ENCODE assay signal across 1 cellular context in the genomic region with DNA sequence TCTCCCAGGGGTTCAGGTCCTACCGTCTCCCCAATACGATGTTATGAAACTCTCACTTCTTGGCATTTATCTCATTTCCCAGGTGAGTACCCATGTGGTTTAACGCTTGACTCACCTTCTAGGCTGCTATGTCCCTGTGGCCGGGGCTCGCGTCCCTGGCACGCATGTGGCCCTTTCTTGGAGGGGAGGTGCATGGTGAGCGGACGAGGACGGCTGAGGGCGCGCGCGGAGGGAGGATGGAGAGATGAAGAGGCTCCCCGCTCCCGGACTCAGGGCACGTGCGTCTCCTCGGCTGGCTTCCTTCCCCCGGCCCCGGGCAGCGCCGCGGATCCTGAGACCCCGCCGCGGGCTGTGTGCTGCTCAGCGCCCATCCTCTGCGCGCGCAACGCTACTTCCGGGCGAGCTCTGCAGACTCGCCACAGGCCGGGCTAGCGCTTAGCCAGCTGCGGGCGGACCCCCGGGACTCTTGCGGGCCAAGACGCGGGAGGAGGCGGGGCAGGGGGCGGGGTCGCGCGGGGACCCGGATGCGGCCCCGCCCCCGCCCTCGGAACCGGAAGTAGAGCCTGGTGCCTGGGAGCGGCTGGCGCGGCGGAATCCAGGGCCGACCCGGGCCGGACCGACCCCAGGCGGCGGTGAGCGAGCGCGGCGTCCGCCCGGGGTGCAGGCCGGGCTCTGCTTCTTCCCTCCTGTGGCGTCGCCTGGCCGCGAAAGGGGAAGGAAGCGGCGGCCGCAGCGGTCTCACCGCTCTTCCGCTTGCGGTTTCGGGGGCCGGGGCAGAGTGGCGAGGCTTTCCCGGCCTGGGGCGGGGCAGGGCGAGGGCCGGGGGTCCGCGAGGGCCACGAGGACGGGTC.
TF ChIP-seq lines count a peak whose summit lies in the region.

A gene (plus strand): TSS at position 547 of the 851 bp plus-strand sequence. CDS start 8,769 bp downstream, outside the sequence.

TF ChIP-seq in GM12878, 131 proteins besides CTCF, POLR2A, EP300 and RAD21 (continued from another document and continues in another):
- TF ChIP-seq, protein P1, sequence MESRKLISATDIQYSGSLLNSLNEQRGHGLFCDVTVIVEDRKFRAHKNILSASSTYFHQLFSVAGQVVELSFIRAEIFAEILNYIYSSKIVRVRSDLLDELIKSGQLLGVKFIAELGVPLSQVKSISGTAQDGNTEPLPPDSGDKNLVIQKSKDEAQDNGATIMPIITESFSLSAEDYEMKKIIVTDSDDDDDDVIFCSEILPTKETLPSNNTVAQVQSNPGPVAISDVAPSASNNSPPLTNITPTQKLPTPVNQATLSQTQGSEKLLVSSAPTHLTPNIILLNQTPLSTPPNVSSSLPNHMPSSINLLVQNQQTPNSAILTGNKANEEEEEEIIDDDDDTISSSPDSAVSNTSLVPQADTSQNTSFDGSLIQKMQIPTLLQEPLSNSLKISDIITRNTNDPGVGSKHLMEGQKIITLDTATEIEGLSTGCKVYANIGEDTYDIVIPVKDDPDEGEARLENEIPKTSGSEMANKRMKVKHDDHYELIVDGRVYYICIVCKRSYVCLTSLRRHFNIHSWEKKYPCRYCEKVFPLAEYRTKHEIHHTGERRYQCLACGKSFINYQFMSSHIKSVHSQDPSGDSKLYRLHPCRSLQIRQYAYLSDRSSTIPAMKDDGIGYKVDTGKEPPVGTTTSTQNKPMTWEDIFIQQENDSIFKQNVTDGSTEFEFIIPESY (IDR thresholded peaks at IDR 0.05), result no peak
- TF ChIP-seq, protein P2, sequence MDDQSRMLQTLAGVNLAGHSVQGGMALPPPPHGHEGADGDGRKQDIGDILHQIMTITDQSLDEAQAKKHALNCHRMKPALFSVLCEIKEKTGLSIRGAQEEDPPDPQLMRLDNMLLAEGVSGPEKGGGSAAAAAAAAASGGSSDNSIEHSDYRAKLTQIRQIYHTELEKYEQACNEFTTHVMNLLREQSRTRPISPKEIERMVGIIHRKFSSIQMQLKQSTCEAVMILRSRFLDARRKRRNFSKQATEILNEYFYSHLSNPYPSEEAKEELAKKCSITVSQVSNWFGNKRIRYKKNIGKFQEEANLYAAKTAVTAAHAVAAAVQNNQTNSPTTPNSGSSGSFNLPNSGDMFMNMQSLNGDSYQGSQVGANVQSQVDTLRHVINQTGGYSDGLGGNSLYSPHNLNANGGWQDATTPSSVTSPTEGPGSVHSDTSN (IDR thresholded peaks at IDR 0.05; ENCODE audit: insufficient replicate concordance, low read depth, low read length), result no peak
- TF ChIP-seq IKZF1 (conservative IDR thresholded peaks at IDR 0.05) (peak; percentile 97), TCF7 (IDR thresholded peaks at IDR 0.05; ENCODE audit: borderline replicate concordance) (no peak), MXI1 (IDR thresholded peaks at IDR 0.05; ENCODE audit: low read depth, low read length) (no peak), EGR1 (IDR thresholded peaks at IDR 0.05; ENCODE audit: borderline replicate concordance in 1 of 2, low read depth in 2 of 2, low read length in 2 of 2) (peak; percentile 9 to 73), PAX5 (IDR thresholded peaks at IDR 0.05; ENCODE audit: borderline replicate concordance, low read depth, low read length) (peak; percentile 68; the same call in 1 of the 2 replicates), NR2F1 (conservative IDR thresholded peaks at IDR 0.05) (peak; percentile 78), ZNF24 (IDR thresholded peaks at IDR 0.05) (peak; percentile 58), NBN (IDR thresholded peaks at IDR 0.05) (no peak; the same call in 1 of the 2 replicates), NFXL1 (IDR thresholded peaks at IDR 0.05; ENCODE audit: borderline replicate concordance) (no peak), POU2F2 (IDR thresholded peaks at IDR 0.05; ENCODE audit: borderline replicate concordance, low read depth, low read length) (0 out of 3 replicates have a peak, but pooled peaks have one; percentile 46), SMC3 (IDR thresholded peaks at IDR 0.05; ENCODE audit: borderline replicate concordance, low read length) (no peak), TAF1 (IDR thresholded peaks at IDR 0.05; ENCODE audit: borderline replicate concordance, low read depth, low read length) (no peak), SPI1 (IDR thresholded peaks at IDR 0.05; ENCODE audit: borderline replicate concordance, insufficient read depth, low read depth, low read length) (peak; percentile 49; the same call in 1 of the 2 replicates), TBL1XR1 (IDR thresholded peaks at IDR 0.05; ENCODE audit: low read depth, low read length) (no peak), POLR2AphosphoS2 (IDR thresholded peaks at IDR 0.05; ENCODE audit: low read depth, low read length) (no peak), SP1 (IDR thresholded peaks at IDR 0.05; ENCODE audit: low read depth, low read length) (no peak), MTA3 (IDR thresholded peaks at IDR 0.05; ENCODE audit: borderline replicate concordance, low read length) (no peak), HDAC6 (IDR thresholded peaks at IDR 0.05; ENCODE audit: unreplicated experiment) (no peak), TARDBP (IDR thresholded peaks at IDR 0.05; ENCODE audit: borderline replicate concordance) (no peak), CHD2 (IDR thresholded peaks at IDR 0.05; ENCODE audit: borderline replicate concordance, low read depth, low read length) (no peak), HDGF (IDR thresholded peaks at IDR 0.05) (0 out of 2 replicates have a peak, but pooled peaks have one; percentile 42), MEF2A (IDR thresholded peaks at IDR 0.05; ENCODE audit: insufficient read depth, low read depth, low read length) (0 out of 2 replicates have a peak, but pooled peaks have one; percentile 7), ZNF384 (IDR thresholded peaks at IDR 0.05; ENCODE audit: borderline replicate concordance, low read depth, low read length) (no peak), TCF3 (IDR thresholded peaks at IDR 0.05; ENCODE audit: borderline replicate concordance, insufficient read depth, low read depth, low read length) (peak; percentile 49; the same call in 1 of the 2 replicates), BACH1 (IDR thresholded peaks at IDR 0.05; ENCODE audit: borderline replicate concordance) (peak; percentile 59; the same call in 1 of the 2 replicates), HDAC2 (IDR thresholded peaks at IDR 0.05) (no peak), RB1 (IDR thresholded peaks at IDR 0.05; ENCODE audit: borderline replicate concordance) (0 out of 2 replicates have a peak, but pooled peaks have one; percentile 14), EED (IDR thresholded peaks at IDR 0.05; ENCODE audit: low read depth) (peak; percentile 87), ZNF274 (IDR thresholded peaks at IDR 0.05; ENCODE audit: insufficient read depth, insufficient read length) (no peak), SRF (IDR thresholded peaks at IDR 0.05; ENCODE audit: low read depth in 2 of 2, low read length in 2 of 2) (no peak), STAT1 (conservative IDR thresholded peaks at IDR 0.05) (no peak), SREBF1 (IDR thresholded peaks at IDR 0.05; ENCODE audit: low read length) (no peak), SIN3A (IDR thresholded peaks at IDR 0.05; ENCODE audit: low read depth, low read length) (0 out of 2 replicates have a peak, but pooled peaks have one; percentile 49), SMAD5 (IDR thresholded peaks at IDR 0.05; ENCODE audit: low read depth) (no peak), FOXM1 (IDR thresholded peaks at IDR 0.05; ENCODE audit: low read depth, low read length) (no peak), ZNF217 (IDR thresholded peaks at IDR 0.05) (no peak)
- TF ChIP-seq, protein P3, sequence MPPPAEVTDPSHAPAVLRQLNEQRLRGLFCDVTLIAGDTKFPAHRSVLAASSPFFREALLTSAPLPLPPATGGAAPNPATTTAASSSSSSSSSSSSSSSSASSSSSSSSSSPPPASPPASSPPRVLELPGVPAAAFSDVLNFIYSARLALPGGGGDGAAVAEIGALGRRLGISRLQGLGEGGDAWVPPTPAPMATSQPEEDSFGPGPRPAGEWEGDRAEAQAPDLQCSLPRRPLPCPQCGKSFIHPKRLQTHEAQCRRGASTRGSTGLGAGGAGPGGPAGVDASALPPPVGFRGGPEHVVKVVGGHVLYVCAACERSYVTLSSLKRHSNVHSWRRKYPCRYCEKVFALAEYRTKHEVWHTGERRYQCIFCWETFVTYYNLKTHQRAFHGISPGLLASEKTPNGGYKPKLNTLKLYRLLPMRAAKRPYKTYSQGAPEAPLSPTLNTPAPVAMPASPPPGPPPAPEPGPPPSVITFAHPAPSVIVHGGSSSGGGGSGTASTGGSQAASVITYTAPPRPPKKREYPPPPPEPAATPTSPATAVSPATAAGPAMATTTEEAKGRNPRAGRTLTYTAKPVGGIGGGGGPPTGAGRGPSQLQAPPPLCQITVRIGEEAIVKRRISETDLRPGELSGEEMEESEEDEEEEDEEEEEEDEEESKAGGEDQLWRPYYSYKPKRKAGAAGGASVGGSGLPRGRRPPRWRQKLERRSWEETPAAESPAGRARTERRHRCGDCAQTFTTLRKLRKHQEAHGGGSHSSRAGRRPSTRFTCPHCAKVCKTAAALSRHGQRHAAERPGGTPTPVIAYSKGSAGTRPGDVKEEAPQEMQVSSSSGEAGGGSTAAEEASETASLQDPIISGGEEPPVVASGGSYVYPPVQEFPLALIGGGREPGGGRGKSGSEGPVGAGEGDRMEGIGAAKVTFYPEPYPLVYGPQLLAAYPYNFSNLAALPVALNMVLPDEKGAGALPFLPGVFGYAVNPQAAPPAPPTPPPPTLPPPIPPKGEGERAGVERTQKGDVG (CRISPR knock-in tag; IDR thresholded peaks at IDR 0.05), result no peak
- TF ChIP-seq, protein P4, sequence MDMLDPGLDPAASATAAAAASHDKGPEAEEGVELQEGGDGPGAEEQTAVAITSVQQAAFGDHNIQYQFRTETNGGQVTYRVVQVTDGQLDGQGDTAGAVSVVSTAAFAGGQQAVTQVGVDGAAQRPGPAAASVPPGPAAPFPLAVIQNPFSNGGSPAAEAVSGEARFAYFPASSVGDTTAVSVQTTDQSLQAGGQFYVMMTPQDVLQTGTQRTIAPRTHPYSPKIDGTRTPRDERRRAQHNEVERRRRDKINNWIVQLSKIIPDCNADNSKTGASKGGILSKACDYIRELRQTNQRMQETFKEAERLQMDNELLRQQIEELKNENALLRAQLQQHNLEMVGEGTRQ (IDR thresholded peaks at IDR 0.05; ENCODE audit: borderline replicate concordance, low read depth, low read length), result no peak
- TF ChIP-seq, protein P5, sequence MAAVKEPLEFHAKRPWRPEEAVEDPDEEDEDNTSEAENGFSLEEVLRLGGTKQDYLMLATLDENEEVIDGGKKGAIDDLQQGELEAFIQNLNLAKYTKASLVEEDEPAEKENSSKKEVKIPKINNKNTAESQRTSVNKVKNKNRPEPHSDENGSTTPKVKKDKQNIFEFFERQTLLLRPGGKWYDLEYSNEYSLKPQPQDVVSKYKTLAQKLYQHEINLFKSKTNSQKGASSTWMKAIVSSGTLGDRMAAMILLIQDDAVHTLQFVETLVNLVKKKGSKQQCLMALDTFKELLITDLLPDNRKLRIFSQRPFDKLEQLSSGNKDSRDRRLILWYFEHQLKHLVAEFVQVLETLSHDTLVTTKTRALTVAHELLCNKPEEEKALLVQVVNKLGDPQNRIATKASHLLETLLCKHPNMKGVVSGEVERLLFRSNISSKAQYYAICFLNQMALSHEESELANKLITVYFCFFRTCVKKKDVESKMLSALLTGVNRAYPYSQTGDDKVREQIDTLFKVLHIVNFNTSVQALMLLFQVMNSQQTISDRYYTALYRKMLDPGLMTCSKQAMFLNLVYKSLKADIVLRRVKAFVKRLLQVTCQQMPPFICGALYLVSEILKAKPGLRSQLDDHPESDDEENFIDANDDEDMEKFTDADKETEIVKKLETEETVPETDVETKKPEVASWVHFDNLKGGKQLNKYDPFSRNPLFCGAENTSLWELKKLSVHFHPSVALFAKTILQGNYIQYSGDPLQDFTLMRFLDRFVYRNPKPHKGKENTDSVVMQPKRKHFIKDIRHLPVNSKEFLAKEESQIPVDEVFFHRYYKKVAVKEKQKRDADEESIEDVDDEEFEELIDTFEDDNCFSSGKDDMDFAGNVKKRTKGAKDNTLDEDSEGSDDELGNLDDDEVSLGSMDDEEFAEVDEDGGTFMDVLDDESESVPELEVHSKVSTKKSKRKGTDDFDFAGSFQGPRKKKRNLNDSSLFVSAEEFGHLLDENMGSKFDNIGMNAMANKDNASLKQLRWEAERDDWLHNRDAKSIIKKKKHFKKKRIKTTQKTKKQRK (IDR thresholded peaks at IDR 0.05; ENCODE audit: low read depth, low read length), result no peak
- TF ChIP-seq, protein P6, sequence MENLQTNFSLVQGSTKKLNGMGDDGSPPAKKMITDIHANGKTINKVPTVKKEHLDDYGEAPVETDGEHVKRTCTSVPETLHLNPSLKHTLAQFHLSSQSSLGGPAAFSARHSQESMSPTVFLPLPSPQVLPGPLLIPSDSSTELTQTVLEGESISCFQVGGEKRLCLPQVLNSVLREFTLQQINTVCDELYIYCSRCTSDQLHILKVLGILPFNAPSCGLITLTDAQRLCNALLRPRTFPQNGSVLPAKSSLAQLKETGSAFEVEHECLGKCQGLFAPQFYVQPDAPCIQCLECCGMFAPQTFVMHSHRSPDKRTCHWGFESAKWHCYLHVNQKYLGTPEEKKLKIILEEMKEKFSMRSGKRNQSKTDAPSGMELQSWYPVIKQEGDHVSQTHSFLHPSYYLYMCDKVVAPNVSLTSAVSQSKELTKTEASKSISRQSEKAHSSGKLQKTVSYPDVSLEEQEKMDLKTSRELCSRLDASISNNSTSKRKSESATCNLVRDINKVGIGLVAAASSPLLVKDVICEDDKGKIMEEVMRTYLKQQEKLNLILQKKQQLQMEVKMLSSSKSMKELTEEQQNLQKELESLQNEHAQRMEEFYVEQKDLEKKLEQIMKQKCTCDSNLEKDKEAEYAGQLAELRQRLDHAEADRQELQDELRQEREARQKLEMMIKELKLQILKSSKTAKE (IDR thresholded peaks at IDR 0.05; ENCODE audit: low read depth, poor library complexity, severe bottlenecking), result no peak
- TF ChIP-seq, protein P7, sequence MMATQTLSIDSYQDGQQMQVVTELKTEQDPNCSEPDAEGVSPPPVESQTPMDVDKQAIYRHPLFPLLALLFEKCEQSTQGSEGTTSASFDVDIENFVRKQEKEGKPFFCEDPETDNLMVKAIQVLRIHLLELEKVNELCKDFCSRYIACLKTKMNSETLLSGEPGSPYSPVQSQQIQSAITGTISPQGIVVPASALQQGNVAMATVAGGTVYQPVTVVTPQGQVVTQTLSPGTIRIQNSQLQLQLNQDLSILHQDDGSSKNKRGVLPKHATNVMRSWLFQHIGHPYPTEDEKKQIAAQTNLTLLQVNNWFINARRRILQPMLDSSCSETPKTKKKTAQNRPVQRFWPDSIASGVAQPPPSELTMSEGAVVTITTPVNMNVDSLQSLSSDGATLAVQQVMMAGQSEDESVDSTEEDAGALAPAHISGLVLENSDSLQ (IDR thresholded peaks at IDR 0.05), result no peak
- TF ChIP-seq, protein P8, sequence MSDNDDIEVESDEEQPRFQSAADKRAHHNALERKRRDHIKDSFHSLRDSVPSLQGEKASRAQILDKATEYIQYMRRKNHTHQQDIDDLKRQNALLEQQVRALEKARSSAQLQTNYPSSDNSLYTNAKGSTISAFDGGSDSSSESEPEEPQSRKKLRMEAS (IDR thresholded peaks at IDR 0.05; ENCODE audit: low read depth, low read length), result peak; percentile 43; the same call in 1 of the 2 replicates
